20 cellular contexts compared by ENCODE assay signal in genomic region chr12:26611598-26611997, GRCh38.
"Had no signal": no experiment of that assay in that cellular context is flagged by ENCODE, and none has a peak within 500 bp of the region (broad histone marks: within the 10 kb centered on the region; RNA-seq: fewer than 3 reads in every experiment).

No MANE protein-coding gene starts in this region.

- ATAC-seq: esophagus mucosa, gastrocnemius medialis, left cardiac atrium, left ventricle myocardium superior had no signal

- H3K27ac ChIP-seq: gastrocnemius medialis, right atrium auricular region, testis, transverse colon had no signal

- H3K9me3 ChIP-seq: gastrocnemius medialis, right atrium auricular region, testis, transverse colon had no signal

- H3K27me3 ChIP-seq: gastrocnemius medialis, right atrium auricular region, testis, transverse colon had no signal

- H3K36me3 ChIP-seq: gastrocnemius medialis, right atrium auricular region, transverse colon had no signal

- DNase-seq: cortex of kidney; effector memory CD4-positive, alpha-beta T cell; gastrocnemius medialis; glutamatergic neuron; immature natural killer cell; left cardiac atrium; left ventricle myocardium superior; mesendoderm; naive B cell; small intestine; stimulated activated CD4-positive, alpha-beta T cell treated with anti-CD3 and anti-CD28 coated beads, Interleukin-12 subunit alpha, Interleukin-12 subunit beta, amount 100 ng/mL, for 4 hours; stimulated activated CD4-positive, alpha-beta T cell treated with anti-CD3 and anti-CD28 coated beads, Interleukin-2, amount 100 ng/mL, for 48 hours; stimulated activated naive CD4-positive, alpha-beta T cell treated with Interleukin-2 at 50 U/mL for 16 hours; testis; transverse colon had no signal

- H3K4me1 ChIP-seq: gastrocnemius medialis, right atrium auricular region, testis, transverse colon had no signal

- FAIRE-seq: endometrium, keratinocyte, small intestine had no signal

- H3K4me3 ChIP-seq: gastrocnemius medialis, lung, right atrium auricular region, testis, transverse colon had no signal
